24 cellular contexts compared by ENCODE assay signal in the genomic region with DNA sequence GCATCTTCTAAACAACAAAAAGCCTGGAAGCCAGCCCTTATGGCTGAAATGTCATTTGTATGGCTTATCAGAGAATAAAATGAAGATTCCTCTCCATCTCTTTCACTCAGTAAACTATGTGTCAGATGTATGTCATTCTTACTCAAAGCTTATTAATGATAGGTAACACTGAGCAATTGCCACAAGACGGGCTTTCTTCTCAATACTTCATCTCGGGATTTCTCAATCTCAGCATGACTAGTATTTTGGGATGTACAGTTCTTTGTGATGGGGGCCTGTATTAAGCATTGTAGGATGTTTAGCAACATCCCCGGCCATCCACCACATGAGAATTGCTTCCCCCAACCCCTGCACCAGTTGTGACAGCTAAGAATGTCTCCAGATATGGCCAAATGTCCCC.
"Had no signal": no experiment of that assay in that cellular context is flagged by ENCODE, and none has a peak within 500 bp of the region (broad histone marks: within the 10 kb centered on the region; RNA-seq: fewer than 3 reads in every experiment).

No MANE protein-coding gene starts in this region.

- H3K27ac ChIP-seq: KMS-11, SK-N-MC, VCaP had no signal

- H3K4me3 ChIP-seq: MG63, SK-N-MC had no signal

- DNase-seq: activated CD4-positive, alpha-beta memory T cell treated with anti-CD3 and anti-CD28 coated beads for 36 hours; activated CD4-positive, alpha-beta T cell treated with anti-CD3 and anti-CD28 coated beads, Interleukin-2, amount 10 ng/mL, durations not matched to agents 7 days and 5 days; activated CD4-positive, CD25-positive, alpha-beta regulatory T cell; activated CD8-positive, alpha-beta memory T cell treated with anti-CD3 and anti-CD28 coated beads for 24 hours; activated effector memory CD4-positive, alpha-beta T cell treated with anti-CD3 and anti-CD28 coated beads, Interleukin-2, amount 50 U/mL, for 16 hours; activated naive CD4-positive, alpha-beta T cell treated with Interleukin-2 at 50 U/mL for 16 hours; activated T-cell treated with anti-CD3 and anti-CD28 coated beads, Interleukin-2, amount 50 U/mL, for 4 hours; amygdala; caudate nucleus; MG63; MV-4-11; NCI-H1092 treated with DMSO at 0.1 percent for 48 hours; NCI-H1417 treated with DMSO at 0.1 percent for 48 hours; NCI-H1694 treated with DMSO at 0.1 percent for 48 hours; NCI-H2029 treated with DMSO at 0.1 percent for 48 hours; NCI-H510A treated with DMSO at 0.1 percent for 48 hours; NCI-H69; NK-92 treated with Interleukin-12 subunit alpha and Interleukin-12 subunit beta, amount 100 ng/mL, for 24 hours; T-cell; T-helper 2 cell; T1000 had no signal

- H3K27me3 ChIP-seq: MG63 had no signal

- H3K36me3 ChIP-seq: MG63 had no signal

- H3K9me3 ChIP-seq: MG63 had no signal

- ATAC-seq: activated T-cell treated with anti-CD3 and anti-CD28 coated beads, Interleukin-2, amount 50 U/mL, for 4 hours; T-cell had no signal
